In genomic region chr6:152472325-152472724, GRCh38 we compare ENCODE assay signal across 24 cellular contexts.
DNase-seq lines count a peak whose midpoint lies in the region; ATAC-seq, FAIRE-seq and TF ChIP-seq lines count a peak whose summit lies in the region.
"Had no signal": no experiment of that assay in that cellular context is flagged by ENCODE, and none has a peak within 500 bp of the region (broad histone marks: within the 10 kb centered on the region; RNA-seq: fewer than 3 reads in every experiment).

No MANE protein-coding gene starts in this region.

- DNase-seq in GM03348 (ENCODE audit: low spot score) (peak; percentile 15), ascending aorta (ENCODE audit: low spot score in 2 of 2) (no peak), kidney (no peak), thoracic aorta (ENCODE audit: low spot score) (no peak), left lobe of liver (ENCODE audit: low spot score) (no peak), NCI-H1694 treated with DMSO at 0.1 percent for 48 hours (lab: John Stamatoyannopoulos, UW) (no peak), medulla oblongata (ENCODE audit: extremely low spot score) (no peak)
- DNase-seq: activated CD4-positive, alpha-beta T cell treated with anti-CD3 and anti-CD28 coated beads, Interleukin-2, amount 10 ng/mL, durations not matched to agents 24 days and 14 days; activated naive CD4-positive, alpha-beta T cell treated with anti-CD3 and anti-CD28 coated beads, Interleukin-2, amount 50 U/mL, for 16 hours; AML-193; CD8-positive, alpha-beta memory T cell; DMS153; effector memory CD4-positive, alpha-beta T cell; esophagus squamous epithelium; KG1; left cardiac atrium; natural killer cell; NCI-H187 treated with DMSO at 0.1 percent for 48 hours; NCI-H345; NCI-H774; pancreas; substantia nigra; T-helper 1 cell had no signal

- H3K4me1 ChIP-seq in ascending aorta (peaks cover 0 to 4% of the 10 kb centered on the region in 2 donors), kidney (ENCODE audit: control insufficient read depth in 1 of 2, insufficient read depth in 1 of 2, low read depth in 1 of 2, low read length in 2 of 2) (no peaks in the 10 kb centered on the region), thoracic aorta (ENCODE audit: control insufficient read depth in 1 of 2, low read depth in 2 of 2) (no peaks in the 10 kb centered on the region)
- H3K4me1 ChIP-seq: esophagus squamous epithelium, pancreas had no signal

- H3K36me3 ChIP-seq in ascending aorta (no peaks in the 10 kb centered on the region), kidney (ENCODE audit: control insufficient read depth in 1 of 2, insufficient read depth in 2 of 2, low read length in 2 of 2) (no peaks in the 10 kb centered on the region), thoracic aorta (no peaks in the 10 kb centered on the region)
- H3K36me3 ChIP-seq: esophagus squamous epithelium, pancreas had no signal

- ATAC-seq in thoracic aorta (ENCODE audit: insufficient number of reproducible peaks, low FRiP score, low read depth) (no peak), left lobe of liver (no peak)
- ATAC-seq: left cardiac atrium, natural killer cell, pancreas had no signal

- TF ChIP-seq CTCF in ascending aorta (IDR thresholded peaks at IDR 0.05) (no peak), kidney (IDR thresholded peaks at IDR 0.05; ENCODE audit: borderline replicate concordance, extremely low read depth, insufficient read depth) (no peak), thoracic aorta (IDR thresholded peaks at IDR 0.05) (no peak)

- no peaks in the 10 kb centered on the region for H3K27me3 ChIP-seq in ascending aorta
- no peaks in the 10 kb centered on the region for H3K27me3 ChIP-seq in thoracic aorta (replicated peaks; ENCODE audit: insufficient read depth)
- H3K27me3 ChIP-seq: esophagus squamous epithelium, pancreas had no signal

- intact Hi-C loops in ascending aorta (cut with DNase I) (loop anchor here (5.0 kb wide), 1 partner anchor 95 kb away; no protein-coding TSS in a partner anchor), kidney (cut with DNase I) (no loop called here)

- no peaks in the 10 kb centered on the region for H3K9me3 ChIP-seq in ascending aorta
- H3K9me3 ChIP-seq in kidney (ENCODE audit: control insufficient read depth in 1 of 2, low read length in 2 of 2), result no peaks in the 10 kb centered on the region
- no peaks in the 10 kb centered on the region for H3K9me3 ChIP-seq in thoracic aorta
- H3K9me3 ChIP-seq: esophagus squamous epithelium, pancreas had no signal

- peak overlapping the region in 1 of 2 donors; percentile 45 for H3K27ac ChIP-seq in ascending aorta
- no peak overlapping the region for H3K27ac ChIP-seq in kidney (ENCODE audit: low read depth in 2 of 2, low read length in 2 of 2)
- H3K27ac ChIP-seq in thoracic aorta, result peak overlapping the region in 1 of 2 donors; percentile 42
- H3K27ac ChIP-seq: esophagus squamous epithelium, pancreas had no signal

- peak overlapping the region in 1 of 2 donors; percentile 14 for H3K9ac ChIP-seq in kidney (ENCODE audit: low read length in 2 of 2)

- FAIRE-seq in kidney (lab: Jason Lieb, UNC), result no peak
- FAIRE-seq: HTR-8/SVneo, pancreas had no signal

- H3K4me3 ChIP-seq in ascending aorta (peak overlapping the region; percentile 0 to 59), kidney (ENCODE audit: low read length in 2 of 2) (peak overlapping the region; percentile 60 to 62), thoracic aorta (peak overlapping the region; percentile 72)
- H3K4me3 ChIP-seq: pancreas had no signal
